Comparison of ENCODE assay signal across 1 cellular context in the genomic region with DNA sequence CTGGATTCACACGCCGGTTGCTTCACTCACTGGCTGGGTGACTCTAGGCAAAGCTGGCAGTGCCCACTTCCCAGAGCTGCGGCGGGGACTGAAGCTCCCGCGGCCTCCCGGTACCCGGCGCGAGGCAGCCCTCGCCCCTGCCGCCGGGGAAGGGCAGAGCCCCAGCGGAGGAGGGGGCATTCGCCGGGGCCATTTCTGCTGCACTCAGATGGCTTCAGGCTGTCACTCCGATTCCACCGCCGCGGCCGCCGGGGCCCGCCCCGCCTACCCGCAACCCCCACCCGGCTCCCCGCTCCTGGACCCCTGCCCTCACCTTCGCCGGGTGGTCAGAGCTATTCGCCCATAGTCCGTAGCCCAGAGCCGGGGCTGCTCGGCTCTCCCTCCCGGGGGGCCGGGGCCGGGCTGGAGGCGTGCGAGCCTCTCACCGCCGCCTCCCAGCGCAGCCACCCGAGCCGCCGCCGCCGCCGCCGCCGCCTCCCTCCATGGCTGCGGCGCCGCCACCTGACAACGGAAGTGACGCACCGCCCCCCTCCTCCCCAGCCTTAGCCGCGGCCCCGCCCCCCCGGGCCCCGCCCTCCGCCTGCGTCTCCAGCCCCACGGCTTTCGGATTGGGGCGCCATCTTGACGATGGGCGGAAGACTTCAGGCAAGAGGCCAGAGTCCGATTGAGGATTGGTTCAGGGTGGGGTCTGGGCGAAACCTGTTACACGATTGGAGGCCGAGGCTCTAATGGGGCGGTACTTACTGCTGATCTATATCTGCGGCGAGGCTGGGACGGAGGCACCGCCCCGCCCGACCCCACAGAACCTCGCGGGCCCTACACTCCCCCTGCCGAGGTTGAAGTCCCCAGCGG.
A peak's percentile ranks its signal among the peaks of the same experiment; 100 is the strongest.
TF ChIP-seq lines count a peak whose summit lies in the region.

A gene with protein sequence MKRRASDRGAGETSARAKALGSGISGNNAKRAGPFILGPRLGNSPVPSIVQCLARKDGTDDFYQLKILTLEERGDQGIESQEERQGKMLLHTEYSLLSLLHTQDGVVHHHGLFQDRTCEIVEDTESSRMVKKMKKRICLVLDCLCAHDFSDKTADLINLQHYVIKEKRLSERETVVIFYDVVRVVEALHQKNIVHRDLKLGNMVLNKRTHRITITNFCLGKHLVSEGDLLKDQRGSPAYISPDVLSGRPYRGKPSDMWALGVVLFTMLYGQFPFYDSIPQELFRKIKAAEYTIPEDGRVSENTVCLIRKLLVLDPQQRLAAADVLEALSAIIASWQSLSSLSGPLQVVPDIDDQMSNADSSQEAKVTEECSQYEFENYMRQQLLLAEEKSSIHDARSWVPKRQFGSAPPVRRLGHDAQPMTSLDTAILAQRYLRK (minus strand): TSS at position 515 of the 852 bp plus-strand sequence. CDS start 24,592 bp downstream, outside the sequence.

TF ChIP-seq in K562, 482 proteins besides CTCF, POLR2A, EP300 and RAD21 (continued from another document and continues in another):
- TF ChIP-seq, protein P1, sequence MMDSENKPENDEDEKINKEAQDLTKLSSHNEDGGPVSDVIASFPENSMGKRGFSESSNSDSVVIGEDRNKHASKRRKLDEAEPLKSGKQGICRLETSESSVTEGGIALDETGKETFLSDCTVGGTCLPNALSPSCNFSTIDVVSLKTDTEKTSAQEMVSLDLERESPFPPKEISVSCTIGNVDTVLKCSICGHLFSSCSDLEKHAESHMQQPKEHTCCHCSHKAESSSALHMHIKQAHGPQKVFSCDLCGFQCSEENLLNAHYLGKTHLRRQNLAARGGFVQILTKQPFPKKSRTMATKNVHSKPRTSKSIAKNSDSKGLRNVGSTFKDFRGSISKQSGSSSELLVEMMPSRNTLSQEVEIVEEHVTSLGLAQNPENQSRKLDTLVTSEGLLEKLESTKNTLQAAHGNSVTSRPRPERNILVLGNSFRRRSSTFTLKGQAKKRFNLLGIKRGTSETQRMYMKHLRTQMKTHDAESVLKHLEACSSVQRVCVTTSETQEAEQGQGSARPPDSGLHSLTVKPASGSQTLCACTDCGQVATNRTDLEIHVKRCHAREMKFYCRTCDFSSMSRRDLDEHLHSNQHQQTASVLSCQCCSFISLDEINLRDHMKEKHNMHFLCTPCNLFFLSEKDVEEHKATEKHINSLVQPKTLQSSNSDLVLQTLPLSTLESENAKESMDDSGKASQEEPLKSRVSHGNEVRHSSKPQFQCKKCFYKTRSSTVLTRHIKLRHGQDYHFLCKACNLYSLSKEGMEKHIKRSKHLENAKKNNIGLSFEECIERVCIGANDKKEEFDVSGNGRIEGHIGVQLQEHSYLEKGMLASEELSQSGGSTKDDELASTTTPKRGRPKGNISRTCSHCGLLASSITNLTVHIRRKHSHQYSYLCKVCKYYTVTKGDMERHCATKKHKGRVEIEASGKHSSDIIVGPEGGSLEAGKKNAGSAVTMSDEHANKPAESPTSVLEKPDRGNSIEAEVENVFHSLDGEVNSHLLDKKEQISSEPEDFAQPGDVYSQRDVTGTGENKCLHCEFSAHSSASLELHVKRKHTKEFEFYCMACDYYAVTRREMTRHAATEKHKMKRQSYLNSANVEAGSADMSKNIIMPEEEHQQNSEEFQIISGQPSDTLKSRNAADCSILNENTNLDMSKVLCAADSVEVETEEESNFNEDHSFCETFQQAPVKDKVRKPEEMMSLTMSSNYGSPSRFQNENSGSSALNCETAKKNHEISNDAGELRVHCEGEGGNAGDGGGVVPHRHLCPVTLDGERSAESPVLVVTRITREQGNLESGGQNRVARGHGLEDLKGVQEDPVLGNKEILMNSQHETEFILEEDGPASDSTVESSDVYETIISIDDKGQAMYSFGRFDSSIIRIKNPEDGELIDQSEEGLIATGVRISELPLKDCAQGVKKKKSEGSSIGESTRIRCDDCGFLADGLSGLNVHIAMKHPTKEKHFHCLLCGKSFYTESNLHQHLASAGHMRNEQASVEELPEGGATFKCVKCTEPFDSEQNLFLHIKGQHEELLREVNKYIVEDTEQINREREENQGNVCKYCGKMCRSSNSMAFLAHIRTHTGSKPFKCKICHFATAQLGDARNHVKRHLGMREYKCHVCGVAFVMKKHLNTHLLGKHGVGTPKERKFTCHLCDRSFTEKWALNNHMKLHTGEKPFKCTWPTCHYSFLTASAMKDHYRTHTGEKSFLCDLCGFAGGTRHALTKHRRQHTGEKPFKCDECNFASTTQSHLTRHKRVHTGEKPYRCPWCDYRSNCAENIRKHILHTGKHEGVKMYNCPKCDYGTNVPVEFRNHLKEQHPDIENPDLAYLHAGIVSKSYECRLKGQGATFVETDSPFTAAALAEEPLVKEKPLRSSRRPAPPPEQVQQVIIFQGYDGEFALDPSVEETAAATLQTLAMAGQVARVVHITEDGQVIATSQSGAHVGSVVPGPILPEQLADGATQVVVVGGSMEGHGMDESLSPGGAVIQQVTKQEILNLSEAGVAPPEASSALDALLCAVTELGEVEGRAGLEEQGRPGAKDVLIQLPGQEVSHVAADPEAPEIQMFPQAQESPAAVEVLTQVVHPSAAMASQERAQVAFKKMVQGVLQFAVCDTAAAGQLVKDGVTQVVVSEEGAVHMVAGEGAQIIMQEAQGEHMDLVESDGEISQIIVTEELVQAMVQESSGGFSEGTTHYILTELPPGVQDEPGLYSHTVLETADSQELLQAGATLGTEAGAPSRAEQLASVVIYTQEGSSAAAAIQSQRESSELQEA (IDR thresholded peaks at IDR 0.05; ENCODE audit: low read depth): no peak
- TF ChIP-seq HNRNPL (IDR thresholded peaks at IDR 0.05; ENCODE audit: low read depth, low read length) (no peak), NFYB (IDR thresholded peaks at IDR 0.05; ENCODE audit: extremely low read depth, insufficient read length) (peak; percentile 93), ADNP (tag; IDR thresholded peaks at IDR 0.05) (no peak), GATAD2B (IDR thresholded peaks at IDR 0.05; ENCODE audit: borderline replicate concordance) (peak; percentile 59; the same call in 1 of the 2 replicates), GABPB2 (CRISPR knock-in tag; conservative IDR thresholded peaks at IDR 0.05) (no peak), BCL6 (CRISPR knock-in tag; IDR thresholded peaks at IDR 0.05) (no peak), EZH2 (IDR thresholded peaks at IDR 0.05; ENCODE audit: borderline replicate concordance, low read depth, low read length) (no peak), BACH1 (tag; IDR thresholded peaks at IDR 0.05) (no peak), ZNF12 (CRISPR knock-in tag; IDR thresholded peaks at IDR 0.05) (no peak), PHF21A (IDR thresholded peaks at IDR 0.05; ENCODE audit: borderline replicate concordance, low read depth) (no peak), ZNF134 (CRISPR knock-in tag; conservative IDR thresholded peaks at IDR 0.05) (no peak), NONO (IDR thresholded peaks at IDR 0.05; ENCODE audit: low read depth in 2 of 2, low read length in 1 of 2) (peak; percentile 28 to 62; a peak in 2 of 4 replicates), ZNF436 (CRISPR knock-in tag; IDR thresholded peaks at IDR 0.05) (no peak), RAD51 (IDR thresholded peaks at IDR 0.05; ENCODE audit: borderline replicate concordance, low read depth) (no peak), ZNF347 (CRISPR knock-in tag; IDR thresholded peaks at IDR 0.05; ENCODE audit: low read depth) (no peak), ZFP1 (CRISPR knock-in tag; IDR thresholded peaks at IDR 0.05) (no peak), DNMT1 (IDR thresholded peaks at IDR 0.05) (0 out of 2 replicates have a peak, but pooled peaks have one; percentile 85), KAT7 (CRISPR knock-in tag; IDR thresholded peaks at IDR 0.05; ENCODE audit: borderline replicate concordance) (no peak), PRMT5 (CRISPR knock-in tag; IDR thresholded peaks at IDR 0.05) (no peak), NUFIP1 (IDR thresholded peaks at IDR 0.05; ENCODE audit: partially characterized antibody) (no peak), MCM3 (IDR thresholded peaks at IDR 0.05) (no peak), PML (IDR thresholded peaks at IDR 0.05; ENCODE audit: low read length) (no peak), SIN3B (IDR thresholded peaks at IDR 0.05; ENCODE audit: low read depth) (peak; percentile 72)
- TF ChIP-seq, protein P2, sequence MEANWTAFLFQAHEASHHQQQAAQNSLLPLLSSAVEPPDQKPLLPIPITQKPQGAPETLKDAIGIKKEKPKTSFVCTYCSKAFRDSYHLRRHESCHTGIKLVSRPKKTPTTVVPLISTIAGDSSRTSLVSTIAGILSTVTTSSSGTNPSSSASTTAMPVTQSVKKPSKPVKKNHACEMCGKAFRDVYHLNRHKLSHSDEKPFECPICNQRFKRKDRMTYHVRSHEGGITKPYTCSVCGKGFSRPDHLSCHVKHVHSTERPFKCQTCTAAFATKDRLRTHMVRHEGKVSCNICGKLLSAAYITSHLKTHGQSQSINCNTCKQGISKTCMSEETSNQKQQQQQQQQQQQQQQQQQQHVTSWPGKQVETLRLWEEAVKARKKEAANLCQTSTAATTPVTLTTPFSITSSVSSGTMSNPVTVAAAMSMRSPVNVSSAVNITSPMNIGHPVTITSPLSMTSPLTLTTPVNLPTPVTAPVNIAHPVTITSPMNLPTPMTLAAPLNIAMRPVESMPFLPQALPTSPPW (CRISPR knock-in tag; IDR thresholded peaks at IDR 0.05): peak; percentile 99
- TF ChIP-seq, protein P3, sequence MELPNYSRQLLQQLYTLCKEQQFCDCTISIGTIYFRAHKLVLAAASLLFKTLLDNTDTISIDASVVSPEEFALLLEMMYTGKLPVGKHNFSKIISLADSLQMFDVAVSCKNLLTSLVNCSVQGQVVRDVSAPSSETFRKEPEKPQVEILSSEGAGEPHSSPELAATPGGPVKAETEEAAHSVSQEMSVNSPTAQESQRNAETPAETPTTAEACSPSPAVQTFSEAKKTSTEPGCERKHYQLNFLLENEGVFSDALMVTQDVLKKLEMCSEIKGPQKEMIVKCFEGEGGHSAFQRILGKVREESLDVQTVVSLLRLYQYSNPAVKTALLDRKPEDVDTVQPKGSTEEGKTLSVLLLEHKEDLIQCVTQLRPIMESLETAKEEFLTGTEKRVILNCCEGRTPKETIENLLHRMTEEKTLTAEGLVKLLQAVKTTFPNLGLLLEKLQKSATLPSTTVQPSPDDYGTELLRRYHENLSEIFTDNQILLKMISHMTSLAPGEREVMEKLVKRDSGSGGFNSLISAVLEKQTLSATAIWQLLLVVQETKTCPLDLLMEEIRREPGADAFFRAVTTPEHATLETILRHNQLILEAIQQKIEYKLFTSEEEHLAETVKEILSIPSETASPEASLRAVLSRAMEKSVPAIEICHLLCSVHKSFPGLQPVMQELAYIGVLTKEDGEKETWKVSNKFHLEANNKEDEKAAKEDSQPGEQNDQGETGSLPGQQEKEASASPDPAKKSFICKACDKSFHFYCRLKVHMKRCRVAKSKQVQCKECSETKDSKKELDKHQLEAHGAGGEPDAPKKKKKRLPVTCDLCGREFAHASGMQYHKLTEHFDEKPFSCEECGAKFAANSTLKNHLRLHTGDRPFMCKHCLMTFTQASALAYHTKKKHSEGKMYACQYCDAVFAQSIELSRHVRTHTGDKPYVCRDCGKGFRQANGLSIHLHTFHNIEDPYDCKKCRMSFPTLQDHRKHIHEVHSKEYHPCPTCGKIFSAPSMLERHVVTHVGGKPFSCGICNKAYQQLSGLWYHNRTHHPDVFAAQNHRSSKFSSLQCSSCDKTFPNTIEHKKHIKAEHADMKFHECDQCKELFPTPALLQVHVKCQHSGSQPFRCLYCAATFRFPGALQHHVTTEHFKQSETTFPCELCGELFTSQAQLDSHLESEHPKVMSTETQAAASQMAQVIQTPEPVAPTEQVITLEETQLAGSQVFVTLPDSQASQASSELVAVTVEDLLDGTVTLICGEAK (IDR thresholded peaks at IDR 0.05): peak; percentile 83
- TF ChIP-seq, protein P3 (CRISPR knock-in tag; IDR thresholded peaks at IDR 0.05): no peak
- TF ChIP-seq, protein P4, sequence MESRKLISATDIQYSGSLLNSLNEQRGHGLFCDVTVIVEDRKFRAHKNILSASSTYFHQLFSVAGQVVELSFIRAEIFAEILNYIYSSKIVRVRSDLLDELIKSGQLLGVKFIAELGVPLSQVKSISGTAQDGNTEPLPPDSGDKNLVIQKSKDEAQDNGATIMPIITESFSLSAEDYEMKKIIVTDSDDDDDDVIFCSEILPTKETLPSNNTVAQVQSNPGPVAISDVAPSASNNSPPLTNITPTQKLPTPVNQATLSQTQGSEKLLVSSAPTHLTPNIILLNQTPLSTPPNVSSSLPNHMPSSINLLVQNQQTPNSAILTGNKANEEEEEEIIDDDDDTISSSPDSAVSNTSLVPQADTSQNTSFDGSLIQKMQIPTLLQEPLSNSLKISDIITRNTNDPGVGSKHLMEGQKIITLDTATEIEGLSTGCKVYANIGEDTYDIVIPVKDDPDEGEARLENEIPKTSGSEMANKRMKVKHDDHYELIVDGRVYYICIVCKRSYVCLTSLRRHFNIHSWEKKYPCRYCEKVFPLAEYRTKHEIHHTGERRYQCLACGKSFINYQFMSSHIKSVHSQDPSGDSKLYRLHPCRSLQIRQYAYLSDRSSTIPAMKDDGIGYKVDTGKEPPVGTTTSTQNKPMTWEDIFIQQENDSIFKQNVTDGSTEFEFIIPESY (CRISPR knock-in tag; IDR thresholded peaks at IDR 0.05): no peak
- TF ChIP-seq, protein P5, sequence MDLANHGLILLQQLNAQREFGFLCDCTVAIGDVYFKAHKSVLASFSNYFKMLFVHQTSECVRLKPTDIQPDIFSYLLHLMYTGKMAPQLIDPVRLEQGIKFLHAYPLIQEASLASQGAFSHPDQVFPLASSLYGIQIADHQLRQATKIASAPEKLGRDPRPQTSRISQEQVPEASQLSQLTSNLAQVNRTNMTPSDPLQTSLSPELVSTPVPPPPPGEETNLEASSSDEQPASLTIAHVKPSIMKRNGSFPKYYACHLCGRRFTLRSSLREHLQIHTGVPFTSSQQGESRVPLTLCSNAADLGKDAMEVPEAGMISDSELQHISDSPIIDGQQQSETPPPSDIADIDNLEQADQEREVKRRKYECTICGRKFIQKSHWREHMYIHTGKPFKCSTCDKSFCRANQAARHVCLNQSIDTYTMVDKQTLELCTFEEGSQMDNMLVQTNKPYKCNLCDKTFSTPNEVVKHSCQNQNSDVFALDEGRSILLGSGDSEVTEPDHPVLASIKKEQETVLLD (IDR thresholded peaks at IDR 0.05): no peak
